ENCODE assay signal across 14 cellular contexts in the genomic region with DNA sequence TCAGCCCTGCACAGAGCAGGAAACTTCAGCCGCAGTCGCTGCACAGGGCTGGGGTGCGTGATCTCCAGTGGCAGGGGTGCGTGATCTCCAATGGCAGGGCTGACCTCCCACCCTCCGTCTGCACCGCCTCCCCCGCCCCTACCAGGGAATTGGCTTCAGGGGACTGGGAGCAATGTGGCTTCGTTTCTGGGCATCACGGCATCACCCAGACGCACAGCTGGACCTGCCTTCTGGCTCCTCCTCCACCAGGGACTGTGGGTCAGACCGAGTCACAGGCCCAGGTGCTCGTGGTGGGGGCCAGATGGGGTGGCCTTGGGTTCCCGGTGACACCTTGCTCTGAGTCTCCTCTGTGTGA. TPM values are rescaled to one million over a fixed set of nuclear protein-coding genes. Genes with fewer than 3 reads are reported as not detected.
DNase-seq lines count a peak whose midpoint lies in the region; TF ChIP-seq lines count a peak whose summit lies in the region.
"Had no signal": no experiment of that assay in that cellular context is flagged by ENCODE, and none has a peak within 500 bp of the region (broad histone marks: within the 10 kb centered on the region; RNA-seq: fewer than 3 reads in every experiment).

No MANE protein-coding gene starts in this region.

- no TSS peak for BruUV-seq in mammary epithelial cell (replicated peaks; lab: Mats Ljungman, UMichigan)

- WGBS in endodermal cell (ENCODE audit: insufficient coverage in 1 of 2, insufficient read length in 1 of 2), 2 experiments, result 94 to 95% methylated on average over 8 to 13 of the region's 13 CpGs
- 97% methylated on average over 13 of the region's 13 CpGs; no CpG with 5 or more reads in 1 of the 2 donors for WGBS in transverse colon (ENCODE audit: low coverage in 1 of 2), 2 donors
- WGBS in mammary epithelial cell (ENCODE audit: low coverage, missing lambda C conversion rate), result 94% methylated on average over 9 of the region's 13 CpGs

- intact Hi-C loops in transverse colon (cut with DNase I; ENCODE audit: low total_unique reads) (no loop called here), mammary epithelial cell (cut with micrococcal nuclease) (no loop called here)

- H3K4me1 ChIP-seq in Peyer's patch (peaks cover 0 to 40% (median 16%) of the 10 kb centered on the region in 4 donors), endodermal cell (ENCODE audit: control insufficient read depth, insufficient read depth, low read length) (no peaks in the 10 kb centered on the region), transverse colon (peaks cover 0 to 22% (median 10%) of the 10 kb centered on the region in 4 donors), mammary epithelial cell (ENCODE audit: insufficient read depth, low read length) (peaks cover 15% of the 10 kb centered on the region)

- peaks cover 5% of the 10 kb centered on the region for H3K36me3 Mint-ChIP-seq in activated naive CD4-positive, alpha-beta T cell treated with anti-CD3 and anti-CD28 coated beads, Interleukin-2, amount 50 U/mL, for 24 hours
- H3K36me3 Mint-ChIP-seq in endodermal cell (ENCODE audit: low read depth), result no peaks in the 10 kb centered on the region

- no peak for TF ChIP-seq EP300 in transverse colon (IDR thresholded peaks at IDR 0.05; ENCODE audit: low read depth)

- H3K4me1 Mint-ChIP-seq in activated naive CD4-positive, alpha-beta T cell treated with anti-CD3 and anti-CD28 coated beads, Interleukin-2, amount 50 U/mL, for 24 hours, result peaks cover 37% of the 10 kb centered on the region
- no peaks in the 10 kb centered on the region for H3K4me1 Mint-ChIP-seq in endodermal cell

- H4K20me1 ChIP-seq in mammary epithelial cell (ENCODE audit: insufficient read depth, low read length), result no peaks in the 10 kb centered on the region

- no peak for TF ChIP-seq POLR2A in Peyer's patch (IDR thresholded peaks at IDR 0.05)
- TF ChIP-seq POLR2A in transverse colon (IDR thresholded peaks at IDR 0.05), result no peak

- TF ChIP-seq CTCF in Peyer's patch (IDR thresholded peaks at IDR 0.05) (no peak), endodermal cell (conservative IDR thresholded peaks at IDR 0.05) (no peak), transverse colon (IDR thresholded peaks at IDR 0.05) (no peak), mammary epithelial cell (conservative IDR thresholded peaks at IDR 0.05 in 1 of 2, IDR thresholded peaks at IDR 0.05 in 1 of 2; ENCODE audit: extremely low read depth in 1 of 2, insufficient read depth in 1 of 2, low read depth in 1 of 2, low read length in 2 of 2) (no peak)

- H3K9me3 Mint-ChIP-seq in activated naive CD4-positive, alpha-beta T cell treated with anti-CD3 and anti-CD28 coated beads, Interleukin-2, amount 50 U/mL, for 24 hours, result no peaks in the 10 kb centered on the region
- H3K9me3 Mint-ChIP-seq in endodermal cell, result no peaks in the 10 kb centered on the region

- no peak overlapping the region for H3K4me2 ChIP-seq in mammary epithelial cell (ENCODE audit: insufficient read depth, low read depth, low read length)

- H3K9ac ChIP-seq in endodermal cell (ENCODE audit: extremely low read depth, low read length, poor library complexity, severe bottlenecking), result no peak overlapping the region
- no peak overlapping the region for H3K9ac ChIP-seq in mammary epithelial cell (ENCODE audit: insufficient read depth, low read length)

- H3K4me3 ChIP-seq in Peyer's patch (no peak overlapping the region), endodermal cell (ENCODE audit: low read length) (no peak overlapping the region), transverse colon (no peak overlapping the region), mammary epithelial cell (replicated peaks in 1 of 3; ENCODE audit: insufficient read depth in 1 of 3, low read depth in 2 of 3, low read length in 3 of 3) (no peak overlapping the region)

- H3K4me3 Mint-ChIP-seq in activated naive CD4-positive, alpha-beta T cell treated with anti-CD3 and anti-CD28 coated beads, Interleukin-2, amount 50 U/mL, for 24 hours, result no peak overlapping the region
- H3K4me3 Mint-ChIP-seq in endodermal cell, result no peak overlapping the region
- H3K4me3 Mint-ChIP-seq: B cell had no signal

- H3K79me2 ChIP-seq in mammary epithelial cell (ENCODE audit: insufficient read depth, low read length), result no peaks in the 10 kb centered on the region

- CTCF ChIA-PET in mammary epithelial cell (lab: Charles Lee; ENCODE audit: low non-redundant PET), result no interaction called here

- dilution Hi-C loops in mammary epithelial cell (cut with HindIII; ENCODE audit: low sequenced_read_pairs), result no loop called here

- peaks cover 2% of the 10 kb centered on the region for H3K27me3 Mint-ChIP-seq in activated naive CD4-positive, alpha-beta T cell treated with anti-CD3 and anti-CD28 coated beads, Interleukin-2, amount 50 U/mL, for 24 hours
- H3K27me3 Mint-ChIP-seq in endodermal cell (ENCODE audit: insufficient read depth), result peaks cover 14% of the 10 kb centered on the region

- no peak for DNase-seq in activated naive CD4-positive, alpha-beta T cell treated with Interleukin-2 at 50 U/mL for 16 hours
- DNase-seq in Peyer's patch, result peak; percentile 13 to 39 (median 25)
- peak; percentile 49 for DNase-seq in endodermal cell
- peak; percentile 6 for DNase-seq in transverse colon
- no peak for DNase-seq in NCI-H524 treated with DMSO at 0.1 percent for 48 hours (lab: John Stamatoyannopoulos, UW)
- DNase-seq in activated gamma-delta T cell (lab: John Stamatoyannopoulos, UW), result no peak
- no peak for DNase-seq in mammary epithelial cell
- DNase-seq: activated CD4-positive, alpha-beta T cell treated with anti-CD3 and anti-CD28 coated beads, Interleukin-2, amount 50 U/mL, for 1 hour; GOT3; hippocampal formation; mesendoderm; trophoblast cell had no signal

- H3K27ac Mint-ChIP-seq in activated naive CD4-positive, alpha-beta T cell treated with anti-CD3 and anti-CD28 coated beads, Interleukin-2, amount 50 U/mL, for 24 hours, result peak overlapping the region; percentile 90
- H3K27ac Mint-ChIP-seq in endodermal cell, result no peak overlapping the region
- H3K27ac Mint-ChIP-seq: B cell had no signal

- H3K36me3 ChIP-seq in Peyer's patch (no peaks in the 10 kb centered on the region), endodermal cell (ENCODE audit: control insufficient read depth, insufficient read depth, low read length) (no peaks in the 10 kb centered on the region), transverse colon (no peaks in the 10 kb centered on the region), mammary epithelial cell (ENCODE audit: insufficient read depth, low read length) (no peaks in the 10 kb centered on the region)

- H3K9me3 ChIP-seq in Peyer's patch (no peaks in the 10 kb centered on the region), endodermal cell (ENCODE audit: control insufficient read depth, low read length) (no peaks in the 10 kb centered on the region), transverse colon (no peaks in the 10 kb centered on the region), mammary epithelial cell (replicated peaks; ENCODE audit: insufficient read depth, low read length) (no peaks in the 10 kb centered on the region)

- H3K27me3 ChIP-seq in Peyer's patch (peaks cover 0 to 4% of the 10 kb centered on the region in 2 donors), endodermal cell (ENCODE audit: control insufficient read depth, insufficient read depth, low read length, poor library complexity, severe bottlenecking) (peaks cover 41% of the 10 kb centered on the region), transverse colon (peaks cover 21% of the 10 kb centered on the region), mammary epithelial cell (ENCODE audit: insufficient read depth, low read length) (no peaks in the 10 kb centered on the region)

- no peak overlapping the region for H2AFZ ChIP-seq in mammary epithelial cell (ENCODE audit: low read depth, low read length)

- H3K27ac ChIP-seq in Peyer's patch (peak overlapping the region in 2 of 4 donors; percentile 22 to 25), endodermal cell (ENCODE audit: low read depth, low read length) (no peak overlapping the region), transverse colon (no peak overlapping the region), mammary epithelial cell (ENCODE audit: insufficient read depth, low read depth, low read length) (no peak overlapping the region)

- in situ Hi-C loops in transverse colon (cut with MboI; ENCODE audit: low pct_ligation_motif_present in 1 of 4, low pct_unique_long_range_greater_than_20kb in 1 of 4, low sequenced_read_pairs in 3 of 4) (no loop called here), mammary epithelial cell (cut with MboI; ENCODE audit: low sequenced_read_pairs in 2 of 2) (no loop called here)

RNA-seq across cellular contexts. Expression of gene AHRR, which starts 51.0 kb away (rescaled TPM):
- total RNA-seq in Peyer's patch (10 to 100 TPM in 1 of 4 donors, 1 to 10 TPM in 3; 1.6 to 28.1 (median 2.4) TPM), endodermal cell (1 to 10 TPM; 1.4 to 2.0 TPM), transverse colon (1 to 10 TPM; 1.3 to 8.8 (median 1.5) TPM), mammary epithelial cell (1 to 10 TPM; 1.7 to 2.9 TPM)
- polyA plus RNA-seq in endodermal cell (2013, experiment 1 of 2), result 1.3 TPM
- polyA plus RNA-seq in endodermal cell (2013, experiment 2 of 2), result 1.2 TPM
- 0.25 TPM for polyA plus RNA-seq in mammary epithelial cell
- polyA minus RNA-seq in mammary epithelial cell, result 1.0 TPM

Comparison
In these comparisons a context has a peak if more than half of its experiments do, and no peak if none do; other contexts are left out.
1. DNase-seq: peak in Peyer's patch (3 of 3), endodermal cell (single experiment) and transverse colon (single experiment); none in activated naive CD4-positive, alpha-beta T cell treated with Interleukin-2 at 50 U/mL for 16 hours (single experiment), NCI-H524 treated with DMSO at 0.1 percent for 48 hours (single experiment), activated gamma-delta T cell (single experiment) and mammary epithelial cell (single experiment).